Comparison of ENCODE assay signal across 31 cellular contexts in genomic region chr2:16317211-16317830, GRCh38.
"Had no signal": no experiment of that assay in that cellular context is flagged by ENCODE, and none has a peak within 500 bp of the region (broad histone marks: within the 10 kb centered on the region; RNA-seq: fewer than 3 reads in every experiment).

No MANE protein-coding gene starts in this region.

- H2AFZ ChIP-seq: parathyroid adenoma had no signal

- H3K27ac Mint-ChIP-seq: activated CD4-positive, alpha-beta T cell treated with anti-CD3 and anti-CD28 coated beads, Interleukin-2, amount 10 ng/mL, durations not matched to agents 7 days and 5 days; activated CD8-positive, alpha-beta T cell treated with anti-CD3 and anti-CD28 coated beads for 36 hours; activated naive CD4-positive, alpha-beta T cell treated with anti-CD3 and anti-CD28 coated beads, Interleukin-2, amount 50 U/mL, for 24 hours; activated T-helper 1 cell treated with anti-CD3 and anti-CD28 coated beads, Interleukin-12 subunit alpha, Interleukin-12 subunit beta, Interleukin-2, Interleukin-4 antibody, amounts not matched to agents 30 ng/mL and 10 ng/mL and 1 ng/mL, durations not matched to agents 14 hours and 24 hours and 36 hours; effector memory CD8-positive, alpha-beta T cell; natural killer cell had no signal

- H3K9me3 ChIP-seq: ascending aorta, esophagus squamous epithelium, gastrocnemius medialis, lower lobe of right lung, testis, vagina had no signal

- ATAC-seq: activated CD8-positive, alpha-beta T cell treated with anti-CD3 and anti-CD28 coated beads for 36 hours; effector memory CD8-positive, alpha-beta T cell; gastrocnemius medialis; natural killer cell; sciatic nerve had no signal

- FAIRE-seq: colon, TTC549 had no signal

- H3K36me3 Mint-ChIP-seq: activated naive CD4-positive, alpha-beta T cell treated with anti-CD3 and anti-CD28 coated beads, Interleukin-2, amount 50 U/mL, for 24 hours; natural killer cell; type B pancreatic cell had no signal

- H3K36me3 ChIP-seq: ascending aorta, brain microvascular endothelial cell, esophagus squamous epithelium, gastrocnemius medialis, lower lobe of right lung, vagina, WERI-Rb-1 had no signal

- H3K4me3 ChIP-seq: ascending aorta, dorsolateral prefrontal cortex, esophagus squamous epithelium, gastrocnemius medialis, lower lobe of right lung, testis, vagina had no signal

- H3K4me1 ChIP-seq: ascending aorta, esophagus squamous epithelium, gastrocnemius medialis, parathyroid adenoma, testis had no signal

- H3K27ac ChIP-seq: ascending aorta, brain microvascular endothelial cell, dorsolateral prefrontal cortex, esophagus squamous epithelium, gastrocnemius medialis, lower lobe of right lung, parathyroid adenoma, testis, vagina, WERI-Rb-1 had no signal

- H3K9me3 Mint-ChIP-seq: activated CD4-positive, alpha-beta T cell treated with anti-CD3 and anti-CD28 coated beads, Interleukin-2, amount 10 ng/mL, durations not matched to agents 7 days and 5 days; activated CD8-positive, alpha-beta T cell treated with anti-CD3 and anti-CD28 coated beads for 36 hours; activated naive CD4-positive, alpha-beta T cell treated with anti-CD3 and anti-CD28 coated beads, Interleukin-2, amount 50 U/mL, for 24 hours; activated T-helper 1 cell treated with anti-CD3 and anti-CD28 coated beads, Interleukin-12 subunit alpha, Interleukin-12 subunit beta, Interleukin-2, Interleukin-4 antibody, amounts not matched to agents 30 ng/mL and 10 ng/mL and 1 ng/mL, durations not matched to agents 14 hours and 24 hours and 36 hours; central memory CD8-positive, alpha-beta T cell; natural killer cell; type B pancreatic cell had no signal

- DNase-seq: activated CD4-positive, alpha-beta T cell treated with anti-CD3 and anti-CD28 coated beads, Interleukin-2, amount 10 ng/mL, durations not matched to agents 7 days and 5 days; activated CD4-positive, CD25-positive, alpha-beta regulatory T cell treated with anti-CD3 and anti-CD28 coated beads, Interleukin-2, amount 50 U/mL, for 72 hours; activated CD8-positive, alpha-beta T cell treated with anti-CD3 and anti-CD28 coated beads for 36 hours; activated gamma-delta T cell treated with Interleukin-2 at 50 U/mL for 16 hours; brain microvascular endothelial cell; dorsolateral prefrontal cortex; effector memory CD8-positive, alpha-beta T cell; esophagus squamous epithelium; gastrocnemius medialis; hippocampal formation; kidney glomerular epithelial cell; lower lobe of right lung; mesendoderm; natural killer cell; nucleus accumbens; stimulated activated CD4-positive, alpha-beta T cell treated with anti-CD3 and anti-CD28 coated beads, Interleukin-2, amount 100 ng/mL, for 48 hours; stimulated activated CD8-positive, alpha-beta memory T cell treated with anti-CD3 and anti-CD28 coated beads, Interleukin-4, amount 100 ng/mL, for 48 hours; stimulated activated naive CD4-positive, alpha-beta T cell; T-helper 1 cell; testis; WERI-Rb-1 had no signal

- H3K27me3 Mint-ChIP-seq: activated CD8-positive, alpha-beta T cell treated with anti-CD3 and anti-CD28 coated beads for 36 hours; central memory CD8-positive, alpha-beta T cell; effector memory CD8-positive, alpha-beta T cell; type B pancreatic cell had no signal

- H3K4me3 Mint-ChIP-seq: activated CD4-positive, alpha-beta T cell treated with anti-CD3 and anti-CD28 coated beads, Interleukin-2, amount 10 ng/mL, durations not matched to agents 7 days and 5 days; activated CD8-positive, alpha-beta T cell treated with anti-CD3 and anti-CD28 coated beads for 36 hours; activated naive CD4-positive, alpha-beta T cell treated with anti-CD3 and anti-CD28 coated beads, Interleukin-2, amount 50 U/mL, for 24 hours; activated T-helper 1 cell treated with anti-CD3 and anti-CD28 coated beads, Interleukin-12 subunit alpha, Interleukin-12 subunit beta, Interleukin-2, Interleukin-4 antibody, amounts not matched to agents 30 ng/mL and 10 ng/mL and 1 ng/mL, durations not matched to agents 14 hours and 24 hours and 36 hours; central memory CD8-positive, alpha-beta T cell; effector memory CD8-positive, alpha-beta T cell; natural killer cell; type B pancreatic cell had no signal

- H3K9ac ChIP-seq: parathyroid adenoma had no signal

- H3K79me2 ChIP-seq: parathyroid adenoma had no signal

- H3K4me1 Mint-ChIP-seq: activated CD4-positive, alpha-beta T cell treated with anti-CD3 and anti-CD28 coated beads, Interleukin-2, amount 10 ng/mL, durations not matched to agents 7 days and 5 days; activated naive CD4-positive, alpha-beta T cell treated with anti-CD3 and anti-CD28 coated beads, Interleukin-2, amount 50 U/mL, for 24 hours; central memory CD8-positive, alpha-beta T cell; natural killer cell had no signal

- H3K27me3 ChIP-seq: ascending aorta, brain microvascular endothelial cell, dorsolateral prefrontal cortex, esophagus squamous epithelium, gastrocnemius medialis, testis, vagina had no signal
